Comparison of ENCODE assay signal across 1 cellular context in genomic region chr7:117111532-117111931, GRCh38.
TF ChIP-seq lines count a peak whose summit lies in the region.

No MANE protein-coding gene starts in this region.

TF ChIP-seq in GM12878, 131 proteins besides CTCF, POLR2A, EP300 and RAD21 (continued from another document):
- TF ChIP-seq E2F8 (IDR thresholded peaks at IDR 0.05; ENCODE audit: low read depth, partially characterized antibody) (no peak), ATF3 (IDR thresholded peaks at IDR 0.05; ENCODE audit: borderline replicate concordance, extremely low read depth, low read depth, low read length) (no peak), CHD1 (IDR thresholded peaks at IDR 0.05; ENCODE audit: low read depth, low read length) (no peak)
